In genomic region chr10:18473424-18474110, GRCh38 we compare ENCODE assay signal across 14 cellular contexts.
DNase-seq lines count a peak whose midpoint lies in the region; ATAC-seq and TF ChIP-seq lines count a peak whose summit lies in the region.
"Had no signal": no experiment of that assay in that cellular context is flagged by ENCODE, and none has a peak within 500 bp of the region (broad histone marks: within the 10 kb centered on the region; RNA-seq: fewer than 3 reads in every experiment).

No MANE protein-coding gene starts in this region.

- peaks cover 4 to 20% of the 10 kb centered on the region in 2 donors for H3K4me1 ChIP-seq in thoracic aorta (ENCODE audit: control insufficient read depth in 1 of 2, low read depth in 2 of 2)
- H3K4me1 ChIP-seq: thyroid gland had no signal

- DNase-seq in NCI-H1417 (lab: John Stamatoyannopoulos, UW) (peak in 2 of 3 experiments; percentile 29 to 75), NCI-H1417 treated with DMSO at 0.1 percent for 48 hours (lab: John Stamatoyannopoulos, UW) (no peak), fibroblast of the aortic adventitia (ENCODE audit: low read depth) (peak; percentile 76), myocyte (ENCODE audit: low read depth) (peak; percentile 2), thoracic aorta (ENCODE audit: low spot score) (peak; percentile 23), NOMO-1 (lab: John Stamatoyannopoulos, UW; ENCODE audit: unreplicated experiment in 2 of 2) (no peak), DMS 273 (lab: John Stamatoyannopoulos, UW; ENCODE audit: unreplicated experiment) (no peak)
- DNase-seq: activated CD4-positive, alpha-beta T cell treated with anti-CD3 and anti-CD28 coated beads, Interleukin-2, amount 50 U/mL, for 1 hour; NCI-H446; T-helper 9 cell; thyroid gland had no signal

- H3K9me3 ChIP-seq in thoracic aorta = no peaks in the 10 kb centered on the region
- H3K9me3 ChIP-seq: thyroid gland had no signal

- ATAC-seq in thoracic aorta (ENCODE audit: insufficient number of reproducible peaks, low FRiP score, low read depth) = peak; percentile 95
- ATAC-seq in HG02571 (IDR thresholded peaks at IDR 0.05; ENCODE audit: unreplicated experiment) = no peak

- no peaks in the 10 kb centered on the region for H3K27me3 ChIP-seq in thoracic aorta (replicated peaks; ENCODE audit: insufficient read depth)
- H3K27me3 ChIP-seq: thyroid gland had no signal

- TF ChIP-seq CTCF in fibroblast of the aortic adventitia (IDR thresholded peaks at IDR 0.05; ENCODE audit: insufficient read depth, low read length) (no peak), thoracic aorta (IDR thresholded peaks at IDR 0.05) (no peak)

- no peaks in the 10 kb centered on the region for H3K36me3 ChIP-seq in thoracic aorta
- H3K36me3 ChIP-seq: thyroid gland had no signal

- peak overlapping the region; percentile 65 to 71 for H3K27ac ChIP-seq in thoracic aorta
- H3K27ac ChIP-seq: 22Rv1, RWPE1, thyroid gland had no signal

- peak overlapping the region; percentile 32 for H3K4me3 ChIP-seq in fibroblast of the aortic adventitia (ENCODE audit: low read depth, low read length)
- peak overlapping the region; percentile 37 for H3K4me3 ChIP-seq in thoracic aorta
- H3K4me3 ChIP-seq: thyroid gland had no signal

Comparison
In these comparisons a context has a peak if more than half of its experiments do, and no peak if none do; other contexts are left out.
1. DNase-seq: peak in NCI-H1417 (2 of 3), fibroblast of the aortic adventitia (single experiment), myocyte (single experiment) and thoracic aorta (single experiment); none in NCI-H1417 treated with DMSO at 0.1 percent for 48 hours (single experiment), NOMO-1 (0 of 2) and DMS 273 (single experiment).